ENCODE assay signal across 8 cellular contexts in the genomic region with DNA sequence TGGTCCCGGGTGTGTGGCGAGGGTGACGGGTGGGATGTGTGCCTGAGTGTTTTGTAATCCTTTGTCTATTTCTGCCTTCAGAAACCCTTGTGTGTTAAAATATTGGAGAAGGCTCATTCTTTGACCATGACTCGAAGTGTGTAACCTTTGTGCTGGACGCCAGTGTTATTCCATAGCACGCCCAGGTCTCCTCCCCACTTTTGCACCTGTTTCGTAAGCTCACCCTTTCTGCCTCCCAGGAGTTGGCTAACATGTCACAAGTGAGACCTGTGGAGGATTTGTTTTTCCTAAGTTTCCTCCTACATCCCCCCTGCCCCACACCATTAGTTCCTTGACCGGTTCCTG. TPM values are rescaled to one million over a fixed set of nuclear protein-coding genes. Genes with fewer than 3 reads are reported as not detected.
DNase-seq lines count a peak whose midpoint lies in the region; ATAC-seq, FAIRE-seq and TF ChIP-seq lines count a peak whose summit lies in the region.

No MANE protein-coding gene starts in this region.

- FAIRE-seq in D721Med (lab: Jason Lieb, UNC) (no peak), pancreas (lab: Jason Lieb, UNC) (no peak)

- TSS peak; percentile 82 for BruUV-seq in IMR-90 (replicated peaks; lab: Mats Ljungman, UMichigan)

- H3K4me1 ChIP-seq in IMR-90 (ENCODE audit: control insufficient read depth, insufficient read depth, low read length) (no peaks in the 10 kb centered on the region), pancreas (peaks cover 32 to 51% (median 49%) of the 10 kb centered on the region in 3 donors)

- 0 out of 2 replicates have a peak, but pooled peaks cover 2% of the 10 kb centered on the region for H3K9me1 ChIP-seq in IMR-90 (ENCODE audit: insufficient read depth, low read length)

- no peaks in the 10 kb centered on the region for H3K27me3 Mint-ChIP-seq in activated CD4-positive, alpha-beta memory T cell treated with anti-CD3 and anti-CD28 coated beads, Interleukin-2, amount 10 ng/mL, durations not matched to agents 7 days and 5 days

- DNase-seq in D721Med (ENCODE audit: insufficient read length, low spot score), result peak; percentile 20
- DNase-seq in IMR-90, result peak; percentile 68
- no peak for DNase-seq in activated CD4-positive, alpha-beta memory T cell treated with anti-CD3 and anti-CD28 coated beads, Interleukin-2, amount 10 ng/mL, durations not matched to agents 7 days and 5 days
- peak; percentile 63 for DNase-seq in glomerular visceral epithelial cell (ENCODE audit: extremely low spot score)
- peak in 4 of 6 donors; percentile 56 to 80 (median 72) for DNase-seq in pancreas
- no peak for DNase-seq in NCI-H2107 treated with DMSO at 0.1 percent for 48 hours (lab: John Stamatoyannopoulos, UW; ENCODE audit: unreplicated experiment)

- peak overlapping the region; percentile 97 for H3K4ac ChIP-seq in IMR-90 (ENCODE audit: low read depth, low read length)

- in situ Hi-C loops in IMR-90 (cut with MboI; ENCODE audit: low sequenced_read_pairs), result no loop called here

- peak overlapping the region; percentile 71; the same call in 1 of the 2 replicates for H2BK20ac ChIP-seq in IMR-90 (ENCODE audit: low read depth, low read length)

- peak overlapping the region; percentile 99 for H3K23ac ChIP-seq in IMR-90 (ENCODE audit: low read depth, low read length)

- H3K4me3 ChIP-seq in IMR-90 (ENCODE audit: insufficient read depth, low read depth, low read length) (peak overlapping the region; percentile 70), pancreas (peak overlapping the region; percentile 62 to 81 (median 72))

- H2AK9ac ChIP-seq in IMR-90 (replicated peaks; ENCODE audit: low read depth, low read length, poor library complexity), result peak overlapping the region; percentile 86

- H3K18ac ChIP-seq in IMR-90 (ENCODE audit: low read depth, low read length), result peak overlapping the region; percentile 85

- no CpG with 5 or more reads among the region's 8 CpGs for WGBS in IMR-90 (ENCODE audit: extremely low coverage in 2 of 2, insufficient read length in 1 of 2), 2 experiments
- WGBS in pancreas, 2 donors, result 0% methylated on average over 8 of the region's 8 CpGs

- H2AFZ ChIP-seq in IMR-90 (replicated peaks; ENCODE audit: low read length, poor library complexity), result peak overlapping the region; percentile 99

- H3K27ac ChIP-seq in IMR-90 (ENCODE audit: insufficient read depth, low read length) (peak overlapping the region; percentile 87), pancreas (peak overlapping the region; percentile 85 to 97 (median 96))

- no peak for TF ChIP-seq RAD21 in IMR-90 (IDR thresholded peaks at IDR 0.05; ENCODE audit: low read length)

- H3K4me1 Mint-ChIP-seq in activated CD4-positive, alpha-beta memory T cell treated with anti-CD3 and anti-CD28 coated beads, Interleukin-2, amount 10 ng/mL, durations not matched to agents 7 days and 5 days, result peaks cover 46% of the 10 kb centered on the region

- peak overlapping the region; percentile 94 for H3K9ac ChIP-seq in IMR-90 (ENCODE audit: low read depth, low read length)

- peak overlapping the region; percentile 86 to 97 for H4K8ac ChIP-seq in IMR-90 (ENCODE audit: low read depth in 2 of 2, low read length in 2 of 2)

- CTCF ChIA-PET in IMR-90 (lab: Yijun Ruan, JAX), result interaction anchor here (0.9 kb wide), 1 partner anchor 10 kb away, joined by 3 read pairs; no protein-coding TSS in a partner anchor
- CTCF ChIA-PET in activated CD4-positive, alpha-beta memory T cell treated with anti-CD3 and anti-CD28 coated beads, Interleukin-2, amount 10 ng/mL, durations not matched to agents 7 days and 5 days (lab: Charles Lee), result interaction anchor here (1.0 to 5.0 kb wide), 6 partner anchors 12 to 546 kb away, joined by 3 to 47 read pairs (median 6); a partner anchor contains a TSS

- peak overlapping the region; percentile 99 for H3K4me3 Mint-ChIP-seq in activated CD4-positive, alpha-beta memory T cell treated with anti-CD3 and anti-CD28 coated beads, Interleukin-2, amount 10 ng/mL, durations not matched to agents 7 days and 5 days

- H4K20me1 ChIP-seq in IMR-90 (ENCODE audit: insufficient read depth, low read length), result peaks cover 33% of the 10 kb centered on the region

- peak overlapping the region; percentile 91 for H2BK120ac ChIP-seq in IMR-90 (ENCODE audit: low read depth, low read length)

- H2AK5ac ChIP-seq in IMR-90 (ENCODE audit: low read depth, low read length), result peak overlapping the region; percentile 69

- H3K79me1 ChIP-seq in IMR-90 (ENCODE audit: low read depth in 1 of 2, low read length in 2 of 2), result peaks cover 7 to 28% of the 10 kb centered on the region in 2 experiments; a peak in 3 of 4 replicates

- dilution Hi-C loops in IMR-90 (cut with HindIII; ENCODE audit: low sequenced_read_pairs, unreplicated experiment), result no loop called here

- intact Hi-C loops in IMR-90 (cut with micrococcal nuclease) (loop anchor here (1.0 to 2.0 kb wide), 2 partner anchors 42 to 763 kb away; a partner anchor contains a TSS), pancreas (cut with DNase I) (no loop called here)

- peak overlapping the region; percentile 85 for H4K5ac ChIP-seq in IMR-90 (ENCODE audit: low read depth, low read length)

- H3K36me3 Mint-ChIP-seq in activated CD4-positive, alpha-beta memory T cell treated with anti-CD3 and anti-CD28 coated beads, Interleukin-2, amount 10 ng/mL, durations not matched to agents 7 days and 5 days (ENCODE audit: low read depth), result peaks cover 54% of the 10 kb centered on the region

- H3K56ac ChIP-seq in IMR-90 (ENCODE audit: extremely low read depth, insufficient read depth, low read length), result peak overlapping the region; percentile 97

- H3K27me3 ChIP-seq in IMR-90 (ENCODE audit: control insufficient read depth, insufficient read depth, low read length) (no peaks in the 10 kb centered on the region), pancreas (no peaks in the 10 kb centered on the region)

- peak overlapping the region; percentile 98 for H3K27ac Mint-ChIP-seq in activated CD4-positive, alpha-beta memory T cell treated with anti-CD3 and anti-CD28 coated beads, Interleukin-2, amount 10 ng/mL, durations not matched to agents 7 days and 5 days

- H3K4me2 ChIP-seq in IMR-90 (ENCODE audit: low read depth, low read length), result peak overlapping the region; percentile 91

- ATAC-seq in GM21390 (IDR thresholded peaks at IDR 0.05; ENCODE audit: unreplicated experiment) (peak; percentile 8), IMR-90 (ENCODE audit: low read depth) (peak; percentile 12), pancreas (peak; percentile 67 to 73 (median 71)), HG03135 (IDR thresholded peaks at IDR 0.05; ENCODE audit: unreplicated experiment) (no peak)

- H3K36me3 ChIP-seq in IMR-90 (ENCODE audit: control insufficient read depth, insufficient read depth, low read length) (peaks cover 24% of the 10 kb centered on the region), pancreas (peaks cover 0 to 14% (median 4%) of the 10 kb centered on the region in 3 donors)

- H4K91ac ChIP-seq in IMR-90 (ENCODE audit: insufficient read depth, low read depth, low read length), result peak overlapping the region; percentile 95

- H3K9me3 ChIP-seq in IMR-90 (ENCODE audit: control insufficient read depth, insufficient read depth, low read length), result no peaks in the 10 kb centered on the region
- H3K9me3 ChIP-seq in pancreas, result no peaks in the 10 kb centered on the region

- POLR2A ChIA-PET in IMR-90 (lab: Charles Lee; ENCODE audit: unreplicated experiment), result interaction anchor here (0.6 to 1.7 kb wide), 4 partner anchors 9 to 14 kb away, joined by 3 to 25 read pairs (median 6); no protein-coding TSS in a partner anchor
- POLR2A ChIA-PET in activated CD4-positive, alpha-beta memory T cell treated with anti-CD3 and anti-CD28 coated beads, Interleukin-2, amount 10 ng/mL, durations not matched to agents 7 days and 5 days (lab: Charles Lee), result interaction anchor here (0.6 to 9.6 kb wide), 30 partner anchors 8 to 1325 kb away, joined by 3 to 325 read pairs (median 4); a partner anchor contains a TSS

- TF ChIP-seq CTCF in D721Med (IDR thresholded peaks at IDR 0.05; ENCODE audit: insufficient read depth, missing control alignments) (no peak), IMR-90 (conservative IDR thresholded peaks at IDR 0.05; ENCODE audit: low read depth, low read length) (no peak), pancreas (IDR thresholded peaks at IDR 0.05) (no peak)

- no peak for TF ChIP-seq POLR2A in IMR-90 (IDR thresholded peaks at IDR 0.05; ENCODE audit: low read depth, low read length)

- no peaks in the 10 kb centered on the region for H3K9me3 Mint-ChIP-seq in activated CD4-positive, alpha-beta memory T cell treated with anti-CD3 and anti-CD28 coated beads, Interleukin-2, amount 10 ng/mL, durations not matched to agents 7 days and 5 days

- H3K14ac ChIP-seq in IMR-90 (replicated peaks; ENCODE audit: low read depth, low read length), result peak overlapping the region; percentile 99

- H2BK5ac ChIP-seq in IMR-90 (ENCODE audit: low read depth, low read length, poor library complexity, severe bottlenecking), result peak overlapping the region; percentile 91

- H2BK15ac ChIP-seq in IMR-90 (ENCODE audit: low read depth, low read length), result peak overlapping the region; percentile 87; the same call in 1 of the 3 replicates

RNA-seq across cellular contexts. Expression of a gene that starts 0.4 kb away (rescaled TPM):
- 16.0 and 21.4 TPM in 2 replicates for total RNA-seq in IMR-90 (2012; rRNA removed)
- 9.1 and 13.7 TPM in 2 replicates for polyA plus RNA-seq in IMR-90 (2012; rRNA removed)
- 1.7 and 3.9 TPM in 2 replicates for polyA plus RNA-seq in IMR-90 (2012; cell fraction: cytosol; rRNA removed)
- polyA plus RNA-seq in IMR-90 (2012; cell fraction: nucleus; rRNA removed; ENCODE audit: low replicate concordance), result 1.3 and 19.1 TPM in 2 replicates
- total RNA-seq in activated CD4-positive, alpha-beta memory T cell treated with anti-CD3 and anti-CD28 coated beads, Interleukin-2, amount 10 ng/mL, durations not matched to agents 7 days and 5 days, result 10 to 100 TPM; 24.4 to 24.6 TPM
- total RNA-seq in pancreas, result 10 to 100 TPM; 12.5 to 30.9 (median 23.2) TPM
- 10 to 100 TPM; 16.1 to 29.7 TPM for polyA plus RNA-seq in pancreas

RNA-seq across cellular contexts. Expression of a gene that starts 0.6 kb away (rescaled TPM):
- total RNA-seq in IMR-90 (2012; rRNA removed) (56.8 and 147 TPM in 2 replicates), pancreas (100 to 1,000 TPM in 2 of 6 donors, 10 to 100 TPM in 4; 58.4 to 151 (median 85.4) TPM)
- polyA plus RNA-seq in IMR-90 (2012; rRNA removed) (94.8 and 133 TPM in 2 replicates), pancreas (100 to 1,000 TPM; 149 to 248 TPM)
- polyA plus RNA-seq in IMR-90 (2012; cell fraction: cytosol; rRNA removed), result 3.9 and 11.3 TPM in 2 replicates
- polyA plus RNA-seq in IMR-90 (2012; cell fraction: nucleus; rRNA removed; ENCODE audit: low replicate concordance), result 30.6 and 222 TPM in 2 replicates
- total RNA-seq in activated CD4-positive, alpha-beta memory T cell treated with anti-CD3 and anti-CD28 coated beads, Interleukin-2, amount 10 ng/mL, durations not matched to agents 7 days and 5 days, result 100 to 1,000 TPM; 183 to 184 TPM

RNA-seq across cellular contexts. Expression of a gene that starts 42.2 kb away (rescaled TPM):
- total RNA-seq in IMR-90 (2012; rRNA removed) (23.3 and 34.7 TPM in 2 replicates), pancreas (10 to 100 TPM in 5 of 6 donors, 1 to 10 TPM in 1; 8.7 to 17.8 (median 11.6) TPM)
- polyA plus RNA-seq in IMR-90 (2012; rRNA removed) (16.8 and 20.0 TPM in 2 replicates), pancreas (10 to 100 TPM in 1 of 2 donors, 1 to 10 TPM in 1; 6.6 to 10.1 TPM)
- 7.7 and 7.9 TPM in 2 replicates for polyA plus RNA-seq in IMR-90 (2012; cell fraction: cytosol; rRNA removed)
- 23.9 and 39.7 TPM in 2 replicates for polyA plus RNA-seq in IMR-90 (2012; cell fraction: nucleus; rRNA removed; ENCODE audit: low replicate concordance)
- total RNA-seq in activated CD4-positive, alpha-beta memory T cell treated with anti-CD3 and anti-CD28 coated beads, Interleukin-2, amount 10 ng/mL, durations not matched to agents 7 days and 5 days, result 10 to 100 TPM; 40.6 to 42.9 TPM

Comparison
In these comparisons a context has a peak if more than half of its experiments do, and no peak if none do; other contexts are left out.
1. DNase-seq: peak in D721Med (single experiment), IMR-90 (single experiment), glomerular visceral epithelial cell (single experiment) and pancreas (4 of 6); none in activated CD4-positive, alpha-beta memory T cell treated with anti-CD3 and anti-CD28 coated beads, Interleukin-2, amount 10 ng/mL, durations not matched to agents 7 days and 5 days (single experiment) and NCI-H2107 treated with DMSO at 0.1 percent for 48 hours (single experiment).